ENCODE assay signal across 8 cellular contexts in genomic region chr15:90388462-90389182, GRCh38. TPM values are rescaled to one million over a fixed set of nuclear protein-coding genes. Genes with fewer than 3 reads are reported as not detected.
DNase-seq lines count a peak whose midpoint lies in the region; ATAC-seq and TF ChIP-seq lines count a peak whose summit lies in the region.

No MANE protein-coding gene starts in this region.

- H3F3A ChIP-seq in DOHH2 (ENCODE audit: control insufficient read depth, insufficient read depth) (no peaks in the 10 kb centered on the region), smooth muscle cell (ENCODE audit: low read depth) (no peaks in the 10 kb centered on the region)

- peak overlapping the region; percentile 73 to 89 (median 81) for H3K27ac Mint-ChIP-seq in brain

- peaks cover 52% of the 10 kb centered on the region for H3K79me2 ChIP-seq in DOHH2 (ENCODE audit: control insufficient read depth, low read length)
- H3K79me2 ChIP-seq in smooth muscle cell (ENCODE audit: low read depth) = peaks cover 53% of the 10 kb centered on the region

- H3K4me3 Mint-ChIP-seq in brain = peak overlapping the region; percentile 82 to 89 (median 88)

- H3K9ac ChIP-seq in iPS-20b (ENCODE audit: low read depth, low read length) (peak overlapping the region; percentile 87; the same call in 1 of the 2 replicates), smooth muscle cell (ENCODE audit: low read depth) (peak overlapping the region; percentile 92)

- H4K20me1 ChIP-seq in DOHH2 (ENCODE audit: control insufficient read depth, insufficient read depth, low read depth, low read length) (peaks cover 7% of the 10 kb centered on the region; the same call in 1 of the 2 replicates), smooth muscle cell (ENCODE audit: low read depth) (peaks cover 47% of the 10 kb centered on the region)

- peak; percentile 48 for ATAC-seq in GM21576 (IDR thresholded peaks at IDR 0.05; ENCODE audit: unreplicated experiment)

- H3K9me2 ChIP-seq in DOHH2 (replicated peaks; ENCODE audit: control insufficient read depth, low read length) = no peaks in the 10 kb centered on the region

- peaks cover 8% of the 10 kb centered on the region for H3K27me3 Mint-ChIP-seq in brain

- DNase-seq in HuH-7.5 (ENCODE audit: low spot score) (peak; percentile 50), T-helper 9 cell (peak; percentile 46), smooth muscle cell (lab: John Stamatoyannopoulos, UW; ENCODE audit: unreplicated experiment) (no peak), DMS79 treated with DMSO at 0.1 percent for 48 hours (lab: John Stamatoyannopoulos, UW) (no peak)

- peaks cover 38% of the 10 kb centered on the region for H3K36me3 ChIP-seq in DOHH2 (ENCODE audit: control insufficient read depth, low read length)
- peaks cover 14% of the 10 kb centered on the region for H3K36me3 ChIP-seq in iPS-20b (ENCODE audit: insufficient read depth, low read depth, low read length)
- peaks cover 8% of the 10 kb centered on the region for H3K36me3 ChIP-seq in smooth muscle cell (ENCODE audit: low read depth)

- no peaks in the 10 kb centered on the region for H3K9me3 Mint-ChIP-seq in brain

- under 1% methylated on average over 37 of the region's 50 CpGs for WGBS in smooth muscle cell (ENCODE audit: low lambda C conversion rate)

- H3K36me3 Mint-ChIP-seq in brain = peaks cover 30% of the 10 kb centered on the region

- H3K4me1 ChIP-seq in DOHH2 (ENCODE audit: control insufficient read depth, low read length) (peaks cover 35% of the 10 kb centered on the region), iPS-20b (ENCODE audit: insufficient read depth, low read length) (peaks cover 30% of the 10 kb centered on the region), smooth muscle cell (ENCODE audit: low read depth) (peaks cover 9% of the 10 kb centered on the region)

- H2AFZ ChIP-seq in smooth muscle cell (ENCODE audit: low read depth) = peak overlapping the region; percentile 24

- H3K9me3 ChIP-seq in DOHH2 (ENCODE audit: control insufficient read depth, insufficient read depth, low read length) (no peaks in the 10 kb centered on the region), iPS-20b (ENCODE audit: insufficient read depth, low read depth, low read length) (no peaks in the 10 kb centered on the region), smooth muscle cell (replicated peaks; ENCODE audit: low read depth) (no peaks in the 10 kb centered on the region)

- H3K4me3 ChIP-seq in DOHH2 (ENCODE audit: low read length) (peak overlapping the region; percentile 85), iPS-20b (ENCODE audit: low read length) (peak overlapping the region; percentile 89), smooth muscle cell (peak overlapping the region; percentile 93)

- H3K4me1 Mint-ChIP-seq in brain = peaks cover 54% of the 10 kb centered on the region

- peak overlapping the region; percentile 64 for H3K27ac ChIP-seq in DOHH2 (ENCODE audit: low read depth, low read length)
- H3K27ac ChIP-seq in iPS-20b (ENCODE audit: low read length) = no peak overlapping the region
- peak overlapping the region; percentile 78 for H3K27ac ChIP-seq in smooth muscle cell (ENCODE audit: low read depth)

- H3K27me3 ChIP-seq in DOHH2 (ENCODE audit: control insufficient read depth, low read length) = no peaks in the 10 kb centered on the region
- H3K27me3 ChIP-seq in iPS-20b (ENCODE audit: insufficient read depth, low read length) = no peaks in the 10 kb centered on the region
- no peaks in the 10 kb centered on the region for H3K27me3 ChIP-seq in smooth muscle cell (ENCODE audit: low read depth)

- H3K4me2 ChIP-seq in DOHH2 (ENCODE audit: low read length) (peak overlapping the region; percentile 87), smooth muscle cell (peak overlapping the region; percentile 98)

- no peak for TF ChIP-seq CTCF in DOHH2 (IDR thresholded peaks at IDR 0.05; ENCODE audit: low read depth, low read length, poor library complexity, severe bottlenecking)
- no peak for TF ChIP-seq CTCF in brain (conservative IDR thresholded peaks at IDR 0.05)
- peak; percentile 3 for TF ChIP-seq CTCF in smooth muscle cell (IDR thresholded peaks at IDR 0.05; ENCODE audit: borderline replicate concordance, insufficient read depth, poor library complexity, severe bottlenecking)

RNA-seq across cellular contexts. Expression of gene IQGAP1, which starts 0.6 kb away (rescaled TPM):
- polyA plus RNA-seq in brain (ENCODE audit: insufficient read depth, low read depth, low replicate concordance) (55.6 TPM), smooth muscle cell (59.3 and 80.8 TPM in 2 replicates)
- total RNA-seq in smooth muscle cell = 184 and 185 TPM in 2 replicates

RNA-seq across cellular contexts. Expression of gene ZNF774, which starts 36.5 kb away (rescaled TPM):
- polyA plus RNA-seq in brain (ENCODE audit: insufficient read depth, low read depth, low replicate concordance) (2.3 TPM), smooth muscle cell (0.08 and 1.3 TPM in 2 replicates)
- total RNA-seq in smooth muscle cell = 0.90 and 2.3 TPM in 2 replicates

Comparison
In these comparisons a context has a peak if more than half of its experiments do, and no peak if none do; other contexts are left out.
1. DNase-seq: peak in HuH-7.5 (single experiment) and T-helper 9 cell (single experiment); none in smooth muscle cell (single experiment) and DMS79 treated with DMSO at 0.1 percent for 48 hours (single experiment).
2. Peak in every context shown above with its lines, with median percentiles within 50 percentile points of each other: H3K4me3 ChIP-seq.